In genomic region chr15:90212221-90213079, GRCh38 we compare ENCODE assay signal across 9 cellular contexts. TPM values are rescaled to one million over a fixed set of nuclear protein-coding genes. Genes with fewer than 3 reads are reported as not detected.
DNase-seq lines count a peak whose midpoint lies in the region; ATAC-seq and TF ChIP-seq lines count a peak whose summit lies in the region.
"Had no signal": no experiment of that assay in that cellular context is flagged by ENCODE, and none has a peak within 500 bp of the region (broad histone marks: within the 10 kb centered on the region; RNA-seq: fewer than 3 reads in every experiment).

No MANE protein-coding gene starts in this region.

- H2BK15ac ChIP-seq in H9 (ENCODE audit: low read depth, low read length) = no peak overlapping the region

- no peak overlapping the region for H3K4me2 ChIP-seq in H9 (ENCODE audit: insufficient read depth, insufficient read length, low read length)

- no peak overlapping the region for H3K4ac ChIP-seq in H9 (ENCODE audit: low read depth, low read length)

- no peak for DNase-seq in H9
- no peak for DNase-seq in WTC11 (ENCODE audit: low spot score)
- DNase-seq in kidney tubule cell (ENCODE audit: low spot score) = peak; percentile 70
- DNase-seq in stimulated activated naive B cell treated with anti-CD40 and anti-IgM and Interleukin-4, amounts not matched to agents 10 μg/mL and 1 μg/mL and 100 μg/mL, for 72 hours = no peak
- no peak for DNase-seq in Ammon's horn (ENCODE audit: low spot score)
- no peak for DNase-seq in stimulated activated CD4-positive, alpha-beta T cell treated with anti-CD3 and anti-CD28 coated beads, Interleukin-4, amount 100 ng/mL, for 1 hour
- DNase-seq: NCI-H2029 treated with DMSO at 0.1 percent for 48 hours had no signal

- H4K20me1 ChIP-seq in H9 (ENCODE audit: control insufficient read depth, insufficient read depth, insufficient read length) = no peaks in the 10 kb centered on the region

- no peak overlapping the region for H2BK12ac ChIP-seq in H9 (ENCODE audit: insufficient read length, low read depth, low read length)

- H4K5ac ChIP-seq in H9 (ENCODE audit: insufficient read length, low read depth, low read length) = no peak overlapping the region

- no peak overlapping the region for H3T11ph ChIP-seq in H9 (ENCODE audit: low read length)

- no peak overlapping the region for H3K27ac ChIP-seq in H9 (ENCODE audit: insufficient read length, low read depth, low read length)

- ATAC-seq in WTC11 = no peak
- ATAC-seq in stimulated activated naive B cell treated with anti-CD40 and anti-IgM and Interleukin-4, amounts not matched to agents 10 μg/mL and 1 μg/mL and 100 μg/mL, for 72 hours (replicated peaks) = no peak
- ATAC-seq in GM19452 (IDR thresholded peaks at IDR 0.05; ENCODE audit: unreplicated experiment) = no peak
- ATAC-seq in GM21360 (IDR thresholded peaks at IDR 0.05; ENCODE audit: unreplicated experiment) = no peak

- no peaks in the 10 kb centered on the region for H3K27me3 ChIP-seq in H9 (ENCODE audit: insufficient read depth, low read length)

- H4K8ac ChIP-seq in H9 (replicated peaks; ENCODE audit: insufficient read length, low read depth, low read length) = no peak overlapping the region

- no CpG with 5 or more reads among the region's 35 CpGs for WGBS in H9 (ENCODE audit: extremely low coverage, insufficient read length, low lambda C conversion rate)

- peak overlapping the region; percentile 72 to 82 (median 81); a peak in 2 of 7 replicates for H3K27ac Mint-ChIP-seq in H9
- H3K27ac Mint-ChIP-seq in WTC11 = peak overlapping the region; percentile 95
- H3K27ac Mint-ChIP-seq in stimulated activated naive B cell treated with anti-CD40 and anti-IgM and Interleukin-4, amounts not matched to agents 10 μg/mL and 1 μg/mL and 100 μg/mL, for 72 hours = peak overlapping the region; percentile 97

- no peak overlapping the region for H3K23ac ChIP-seq in H9 (ENCODE audit: insufficient read length, low read depth, low read length)

- H3K9me3 Mint-ChIP-seq in H9 = no peaks in the 10 kb centered on the region
- H3K9me3 Mint-ChIP-seq in WTC11 = no peaks in the 10 kb centered on the region
- no peaks in the 10 kb centered on the region for H3K9me3 Mint-ChIP-seq in stimulated activated naive B cell treated with anti-CD40 and anti-IgM and Interleukin-4, amounts not matched to agents 10 μg/mL and 1 μg/mL and 100 μg/mL, for 72 hours

- no peak overlapping the region for H2BK5ac ChIP-seq in H9 (ENCODE audit: insufficient read length, low read length)

- H3K79me1 ChIP-seq in H9 (ENCODE audit: insufficient read depth, low read depth, low read length, poor library complexity, severe bottlenecking) = no peaks in the 10 kb centered on the region

- H2BK120ac ChIP-seq in H9 (ENCODE audit: low read depth, low read length, poor library complexity, severe bottlenecking) = no peak overlapping the region

- peaks cover 6 to 16% (median 13%) of the 10 kb centered on the region in 3 experiments; a peak in 5 of 7 replicates for H3K36me3 Mint-ChIP-seq in H9 (ENCODE audit: insufficient read depth in 1 of 3, low read depth in 3 of 3)
- H3K36me3 Mint-ChIP-seq in WTC11 = peaks cover 4% of the 10 kb centered on the region; the same call in 1 of the 2 replicates
- H3K36me3 Mint-ChIP-seq in stimulated activated naive B cell treated with anti-CD40 and anti-IgM and Interleukin-4, amounts not matched to agents 10 μg/mL and 1 μg/mL and 100 μg/mL, for 72 hours = peaks cover 10 to 33% of the 10 kb centered on the region in 2 donors

- no peak for TF ChIP-seq CTCF in H9 (conservative IDR thresholded peaks at IDR 0.05)
- no peak for TF ChIP-seq CTCF in WTC11 (IDR thresholded peaks at IDR 0.05)

- H2AFZ ChIP-seq in H9 (ENCODE audit: low read length) = no peak overlapping the region

- H2AK5ac ChIP-seq in H9 (ENCODE audit: insufficient read length, low read length) = no peak overlapping the region

- no peak overlapping the region for H3K56ac ChIP-seq in H9 (ENCODE audit: insufficient read length, low read depth, low read length)

- H3K79me2 ChIP-seq in H9 (ENCODE audit: insufficient read depth, low read length) = no peaks in the 10 kb centered on the region; the same call in 1 of the 2 replicates

- no peak overlapping the region for H3K18ac ChIP-seq in H9 (ENCODE audit: insufficient read length, low read depth, low read length)

- H3K23me2 ChIP-seq in H9 (ENCODE audit: insufficient read length, low read depth, low read length, poor library complexity, severe bottlenecking) = peaks cover 4% of the 10 kb centered on the region

- no peak overlapping the region for H3K14ac ChIP-seq in H9 (ENCODE audit: insufficient read depth, low read length)

- no peak overlapping the region for H3K9ac ChIP-seq in H9 (ENCODE audit: extremely low read depth, insufficient read length, low read length)

- CTCF ChIA-PET in WTC11 (lab: Charles Lee) = interaction anchor here (1.1 to 6.5 kb wide), 4 partner anchors 9 to 69 kb away, joined by 5 to 62 read pairs (median 9); partner anchors contain the start of genes CIB1, GDPGP1 and SEMA4B

- H3K4me1 Mint-ChIP-seq in H9 (peaks cover 8 to 9% of the 10 kb centered on the region in 2 experiments), WTC11 (peaks cover 12% of the 10 kb centered on the region)
- peaks cover 63 to 88% of the 10 kb centered on the region in 2 donors for H3K4me1 Mint-ChIP-seq in stimulated activated naive B cell treated with anti-CD40 and anti-IgM and Interleukin-4, amounts not matched to agents 10 μg/mL and 1 μg/mL and 100 μg/mL, for 72 hours

- no peaks in the 10 kb centered on the region for H3K4me1 ChIP-seq in H9 (ENCODE audit: insufficient read depth, low read length)

- no peak overlapping the region for H2BK20ac ChIP-seq in H9 (ENCODE audit: low read depth, low read length, poor library complexity, severe bottlenecking)

- POLR2A ChIA-PET in WTC11 (lab: Charles Lee) = no interaction called here

- H3K4me3 Mint-ChIP-seq in H9 (no peak overlapping the region), WTC11 (no peak overlapping the region)
- H3K4me3 Mint-ChIP-seq in stimulated activated naive B cell treated with anti-CD40 and anti-IgM and Interleukin-4, amounts not matched to agents 10 μg/mL and 1 μg/mL and 100 μg/mL, for 72 hours = no peak overlapping the region

- H3K27me3 Mint-ChIP-seq in H9 (ENCODE audit: low read depth) (no peaks in the 10 kb centered on the region), WTC11 (ENCODE audit: low read depth) (no peaks in the 10 kb centered on the region)
- no peaks in the 10 kb centered on the region for H3K27me3 Mint-ChIP-seq in stimulated activated naive B cell treated with anti-CD40 and anti-IgM and Interleukin-4, amounts not matched to agents 10 μg/mL and 1 μg/mL and 100 μg/mL, for 72 hours

- H4K91ac ChIP-seq in H9 (ENCODE audit: insufficient read length, low read depth, low read length) = no peak overlapping the region

- no peaks in the 10 kb centered on the region for H3K9me3 ChIP-seq in H9 (ENCODE audit: control insufficient read depth, low read depth, low read length)

TF ChIP-seq in WTC11, 78 proteins besides CTCF, POLR2A, EP300 and RAD21:
- TF ChIP-seq NFATC4 (CRISPR knock-in tag; IDR thresholded peaks at IDR 0.05) (no peak), ATF1 (CRISPR knock-in tag; IDR thresholded peaks at IDR 0.05) (no peak), ZNF219 (CRISPR knock-in tag; IDR thresholded peaks at IDR 0.05; ENCODE audit: borderline replicate concordance) (no peak)

RNA-seq across cellular contexts. Expression of gene SEMA4B, which starts 11.3 kb away (rescaled TPM):
- total RNA-seq in H9 (2021) (32.5 and 33.2 TPM in 2 replicates), WTC11 (2021) (50.1 to 53.3 TPM (median 50.2 TPM) in 3 replicates)

RNA-seq across cellular contexts. Expression of gene CIB1, which starts 21.3 kb away (rescaled TPM):
- total RNA-seq in H9 (2021) (23.0 and 27.8 TPM in 2 replicates), WTC11 (2021) (26.1 to 29.6 TPM (median 26.9 TPM) in 3 replicates)

RNA-seq across cellular contexts. Expression of gene GDPGP1, which starts 21.6 kb away (rescaled TPM):
- 6.7 and 9.7 TPM in 2 replicates for total RNA-seq in H9 (2021)
- 2.6 to 6.7 TPM (median 5.3 TPM) in 3 replicates for total RNA-seq in WTC11 (2021)

RNA-seq across cellular contexts. Expression of gene TTLL13, which starts 36.9 kb away (rescaled TPM):
- not detected in 2 replicates for total RNA-seq in H9 (2021)
- 0.18 to 0.76 TPM (median 0.48 TPM) in 3 replicates for total RNA-seq in WTC11 (2021)

RNA-seq across cellular contexts. Expression of gene NGRN, which starts 53.0 kb away (rescaled TPM):
- total RNA-seq in H9 (2021) (79.2 and 80.2 TPM in 2 replicates), WTC11 (2021) (77.8 to 88.5 TPM (median 88.1 TPM) in 3 replicates)
